Comparison of ENCODE assay signal across 20 cellular contexts in genomic region chr5:64775288-64775687, GRCh38.
"Had no signal": no experiment of that assay in that cellular context is flagged by ENCODE, and none has a peak within 500 bp of the region (broad histone marks: within the 10 kb centered on the region; RNA-seq: fewer than 3 reads in every experiment).

No MANE protein-coding gene starts in this region.

- H3K4me3 Mint-ChIP-seq: activated CD8-positive, alpha-beta T cell treated with anti-CD3 and anti-CD28 coated beads, Interleukin-2, amount 10 ng/mL, durations not matched to agents 7 days and 5 days; memory B cell; nephron; WTC11 had no signal

- H3K9me3 ChIP-seq: adrenal gland, left lung, stomach, thoracic aorta, uterus had no signal

- H3K4me3 ChIP-seq: adrenal gland, coronary artery, left lung, stomach, thoracic aorta, uterus had no signal

- FAIRE-seq: frontal cortex, keratinocyte had no signal

- ATAC-seq: activated CD8-positive, alpha-beta T cell treated with anti-CD3 and anti-CD28 coated beads, Interleukin-2, amount 10 ng/mL, durations not matched to agents 7 days and 5 days; left lung; sciatic nerve; WTC11 had no signal

- H3K27ac Mint-ChIP-seq: activated CD8-positive, alpha-beta T cell treated with anti-CD3 and anti-CD28 coated beads, Interleukin-2, amount 10 ng/mL, durations not matched to agents 7 days and 5 days; activated T-helper 2 cell treated with anti-CD3 and anti-CD28 coated beads, Interferon-gamma antibody, Interleukin-2, Interleukin-4, amounts not matched to agents 10 μg/mL and 5 μg/mL and 100 μg/mL, durations not matched to agents 14 hours and 24 hours and 36 hours; memory B cell; nephron; WTC11 had no signal

- H3K27me3 ChIP-seq: adrenal gland, left lung, stomach, uterus had no signal

- H3K27me3 Mint-ChIP-seq: memory B cell had no signal

- DNase-seq: activated CD4-positive, alpha-beta T cell treated with anti-CD3 and anti-CD28 coated beads for 48 hours; activated CD8-positive, alpha-beta T cell treated with anti-CD3 and anti-CD28 coated beads, Interleukin-2, amount 10 ng/mL, durations not matched to agents 7 days and 5 days; activated naive CD4-positive, alpha-beta T cell treated with anti-CD3 and anti-CD28 coated beads, Interleukin-2, amount 50 U/mL, for 16 hours; adrenal gland; caudate nucleus; effector CD8-positive, alpha-beta T cell; left lung; stimulated activated CD4-positive, alpha-beta T cell treated with anti-CD3 and anti-CD28 coated beads, Interleukin-2, amount 100 ng/mL, for 48 hours; stimulated activated CD8-positive, alpha-beta memory T cell treated with anti-CD3 and anti-CD28 coated beads, Interleukin-4, amount 100 ng/mL, for 48 hours; stomach; uterus had no signal

- H3K36me3 ChIP-seq: adrenal gland, thoracic aorta, uterus had no signal

- H3K9me3 Mint-ChIP-seq: activated T-helper 2 cell treated with anti-CD3 and anti-CD28 coated beads, Interferon-gamma antibody, Interleukin-2, Interleukin-4, amounts not matched to agents 10 μg/mL and 5 μg/mL and 100 μg/mL, durations not matched to agents 14 hours and 24 hours and 36 hours; memory B cell; nephron; WTC11 had no signal

- H3K4me1 ChIP-seq: uterus had no signal

- H3K27ac ChIP-seq: adrenal gland, coronary artery, stomach, thoracic aorta, uterus had no signal
